Comparison of ENCODE assay signal across 9 cellular contexts in the genomic region with DNA sequence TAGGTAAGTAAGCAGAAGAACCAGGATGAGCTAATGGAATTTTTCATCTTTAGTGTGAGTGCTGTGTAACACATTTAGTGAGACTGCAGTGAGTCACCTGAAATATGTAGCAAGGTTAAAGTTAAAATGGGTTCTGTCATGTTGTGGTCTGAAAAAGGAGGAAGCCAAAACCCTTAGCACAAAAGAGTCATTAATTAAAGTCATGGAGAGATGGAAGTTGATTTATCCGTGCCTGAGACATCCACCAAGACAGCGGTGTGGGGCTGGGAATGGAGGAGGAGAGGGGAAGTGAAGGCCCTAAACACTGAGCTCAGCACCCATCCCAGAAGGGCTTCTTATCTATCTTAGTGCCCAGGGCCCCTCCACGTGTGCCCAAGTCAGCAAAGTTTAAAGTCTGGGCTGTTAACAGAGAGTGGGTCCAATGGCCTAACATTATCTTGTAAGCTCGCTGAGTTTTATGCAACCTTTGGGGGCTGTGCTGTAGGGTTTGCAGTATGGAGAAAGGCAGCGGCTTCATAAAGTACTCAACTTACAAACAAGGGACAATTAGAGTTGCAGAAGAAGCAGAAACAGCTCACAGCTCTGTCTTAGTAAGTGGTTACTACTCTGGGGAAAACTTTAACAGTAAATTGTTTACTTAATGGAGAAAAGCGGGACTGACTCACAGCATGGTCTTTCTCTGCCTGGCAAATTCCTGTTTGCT. TPM values are rescaled to one million over a fixed set of nuclear protein-coding genes. Genes with fewer than 3 reads are reported as not detected.
DNase-seq lines count a peak whose midpoint lies in the region; ATAC-seq and TF ChIP-seq lines count a peak whose summit lies in the region.
"Had no signal": no experiment of that assay in that cellular context is flagged by ENCODE, and none has a peak within 500 bp of the region (broad histone marks: within the 10 kb centered on the region; RNA-seq: fewer than 3 reads in every experiment).

No MANE protein-coding gene starts in this region.

- H3K4me1 ChIP-seq in adrenal gland (replicated peaks in 1 of 2) = peaks cover 6 to 14% of the 10 kb centered on the region in 2 donors
- H3K4me1 ChIP-seq in lung (ENCODE audit: control insufficient read depth in 2 of 2, insufficient read depth in 2 of 2, low read length in 2 of 2) = peaks cover 0 to 6% of the 10 kb centered on the region in 2 donors

- H3K27me3 ChIP-seq in adrenal gland (no peaks in the 10 kb centered on the region), lung (ENCODE audit: control insufficient read depth, insufficient read depth) (no peaks in the 10 kb centered on the region)

- ATAC-seq in lung (ENCODE audit: insufficient read depth, low FRiP score) = peak; percentile 47
- ATAC-seq in GM18868 (IDR thresholded peaks at IDR 0.05; ENCODE audit: unreplicated experiment) = no peak

- intact Hi-C loops in adrenal gland (cut with DNase I) = no loop called here

- H3K9me3 ChIP-seq in adrenal gland (replicated peaks in 1 of 3) (no peaks in the 10 kb centered on the region), lung (ENCODE audit: control insufficient read depth in 2 of 2, insufficient read depth in 1 of 2, low read length in 1 of 2) (no peaks in the 10 kb centered on the region)

- H3K4me3 ChIP-seq in adrenal gland (no peak overlapping the region), lung (no peak overlapping the region)

- 64 to 69% (median 66%) methylated on average over 6 of the region's 6 CpGs for WGBS in adrenal gland, 4 donors
- 46 to 55% methylated on average over 6 of the region's 6 CpGs for WGBS in lung, 2 donors

- no peak for TF ChIP-seq CTCF in adrenal gland (IDR thresholded peaks at IDR 0.05)
- TF ChIP-seq CTCF in lung (IDR thresholded peaks at IDR 0.05; ENCODE audit: control extremely low read depth, extremely low read depth) = no peak

- H3K27ac ChIP-seq in adrenal gland (peak overlapping the region in 3 of 5 donors; percentile 15 to 70 (median 32)), lung (ENCODE audit: low read depth in 1 of 2, low read length in 1 of 2) (peak overlapping the region in 1 of 2 donors; percentile 40)

- peaks cover 0 to 12% of the 10 kb centered on the region in 2 donors for H3K36me3 ChIP-seq in adrenal gland (replicated peaks in 1 of 2)
- peaks cover 3 to 10% of the 10 kb centered on the region in 2 donors for H3K36me3 ChIP-seq in lung (ENCODE audit: control insufficient read depth in 2 of 2, insufficient read depth in 2 of 2, low read length in 2 of 2)

- TF ChIP-seq POLR2A in adrenal gland (IDR thresholded peaks at IDR 0.05) = no peak

- DNase-seq in AG08396 (ENCODE audit: low spot score) = peak; percentile 65
- peak; percentile 84 for DNase-seq in LHCN-M2 (ENCODE audit: low read depth)
- peak in 2 of 7 donors; percentile 21 to 47 for DNase-seq in adrenal gland
- no peak for DNase-seq in lung (ENCODE audit: low spot score)
- DNase-seq in NCI-H1105 (lab: John Stamatoyannopoulos, UW) = no peak
- no peak for DNase-seq in inferior parietal cortex (ENCODE audit: extremely low spot score)
- no peak for DNase-seq in 8988T
- DNase-seq: stimulated activated CD4-positive, alpha-beta T cell treated with anti-CD3 and anti-CD28 coated beads, Interleukin-4, amount 100 ng/mL, for 4 hours had no signal

RNA-seq across cellular contexts. Expression of a gene that starts 9.3 kb away (rescaled TPM):
- total RNA-seq in LHCN-M2 (2014; rRNA removed) (25.8 and 26.2 TPM in 2 replicates), adrenal gland (100 to 1,000 TPM in 3 of 8 donors, 10 to 100 TPM in 5; 50.8 to 137 (median 80.8) TPM), lung (100 to 1,000 TPM; 109 to 122 TPM)
- 9.1 TPM for polyA plus RNA-seq in LHCN-M2 (2012)
- polyA plus RNA-seq in adrenal gland (100 to 1,000 TPM in 2 of 3 donors, 10 to 100 TPM in 1; 67.1 to 196 (median 195) TPM), lung (10 to 100 TPM; 26.9 to 92.5 TPM)

RNA-seq across cellular contexts. Expression of a gene that starts 45.7 kb away (rescaled TPM):
- total RNA-seq in LHCN-M2 (2014; rRNA removed) (49.4 and 72.3 TPM in 2 replicates), adrenal gland (1 to 10 TPM in 7 of 8 donors, not detected in 1; 2.9 to 5.8 (median 3.8) TPM), lung (10 to 100 TPM in 1 of 2 donors, 1 to 10 TPM in 1; 7.6 to 23.4 TPM)
- 152 TPM for polyA plus RNA-seq in LHCN-M2 (2012)
- polyA plus RNA-seq in adrenal gland (1 to 10 TPM in 2 of 3 donors, under 1 TPM in 1; 0.32 to 7.1 (median 1.1) TPM), lung (1 to 10 TPM; 5.8 to 8.9 TPM)

Comparison
In these comparisons a context has a peak if more than half of its experiments do, and no peak if none do; other contexts are left out.
1. DNase-seq: peak in AG08396 (single experiment) and LHCN-M2 (single experiment); none in lung (single experiment), NCI-H1105 (single experiment), inferior parietal cortex (single experiment) and 8988T (single experiment).